2 cellular contexts compared by ENCODE assay signal in genomic region chr11:64009234-64009633, GRCh38.
TF ChIP-seq lines count a peak whose summit lies in the region.

No MANE protein-coding gene starts in this region.

TF ChIP-seq in HepG2, 621 proteins besides CTCF, POLR2A, EP300 and RAD21:
- no peak for TF ChIP-seq ZBTB26 (CRISPR knock-in tag; IDR thresholded peaks at IDR 0.05; ENCODE audit: borderline replicate concordance)
- TF ChIP-seq PRDM10 (CRISPR knock-in tag; IDR thresholded peaks at IDR 0.05; ENCODE audit: low read depth), result no peak
- TF ChIP-seq STAG1 (CRISPR knock-in tag; IDR thresholded peaks at IDR 0.05), result 0 out of 2 replicates have a peak, but pooled peaks have one; percentile 12
- TF ChIP-seq ZNF12 (CRISPR knock-in tag; IDR thresholded peaks at IDR 0.05), result no peak

TF ChIP-seq in K562, 482 proteins besides CTCF, POLR2A, EP300 and RAD21:
- TF ChIP-seq SMAD2 (IDR thresholded peaks at IDR 0.05; ENCODE audit: low read depth, low read length), result no peak
- TF ChIP-seq ZNF253 (CRISPR knock-in tag; conservative IDR thresholded peaks at IDR 0.05), result no peak
- TF ChIP-seq MAZ (CRISPR knock-in tag; conservative IDR thresholded peaks at IDR 0.05 in 1 of 2, IDR thresholded peaks at IDR 0.05 in 1 of 2), result no peak
- no peak for TF ChIP-seq CBX2 (IDR thresholded peaks at IDR 0.05; ENCODE audit: insufficient read depth, low read length, poor library complexity, severe bottlenecking)
- TF ChIP-seq PURB (CRISPR knock-in tag; IDR thresholded peaks at IDR 0.05; ENCODE audit: low read depth), result no peak
- no peak for TF ChIP-seq HDAC8 (tag; IDR thresholded peaks at IDR 0.05)
- no peak for TF ChIP-seq WHSC1 (IDR thresholded peaks at IDR 0.05; ENCODE audit: low read length)
- TF ChIP-seq ZBTB1 (CRISPR knock-in tag; IDR thresholded peaks at IDR 0.05; ENCODE audit: borderline replicate concordance, low read depth), result no peak
- no peak for TF ChIP-seq ZSCAN32 (CRISPR knock-in tag; IDR thresholded peaks at IDR 0.05)
- TF ChIP-seq ZNF785 (CRISPR knock-in tag; IDR thresholded peaks at IDR 0.05), result no peak
- TF ChIP-seq SMAD3 (CRISPR knock-in tag; conservative IDR thresholded peaks at IDR 0.05), result no peak
- no peak for TF ChIP-seq TRIM24 (IDR thresholded peaks at IDR 0.05)
- no peak for TF ChIP-seq RBM14 (IDR thresholded peaks at IDR 0.05; ENCODE audit: borderline replicate concordance, insufficient read depth, low read depth, low read length)
- no peak for TF ChIP-seq CSDE1 (IDR thresholded peaks at IDR 0.05)
- TF ChIP-seq PHF8 (IDR thresholded peaks at IDR 0.05; ENCODE audit: borderline replicate concordance, low read length), result no peak
